8 cellular contexts compared by ENCODE assay signal in genomic region chr12:53005986-53006809, GRCh38. TPM values are rescaled to one million over a fixed set of nuclear protein-coding genes. Genes with fewer than 3 reads are reported as not detected.
DNase-seq lines count a peak whose midpoint lies in the region; ATAC-seq and TF ChIP-seq lines count a peak whose summit lies in the region.

EIF4B (plus strand) TSS chr12:53006456; CDS start chr12:53006484, 28 bp downstream.

- peak; percentile 91 for ATAC-seq in GM19438 (IDR thresholded peaks at IDR 0.05; ENCODE audit: low read depth, unreplicated experiment)
- ATAC-seq in HG03575 (IDR thresholded peaks at IDR 0.05; ENCODE audit: extremely low read depth, insufficient number of reproducible peaks, low FRiP score, unreplicated experiment): peak; percentile 40

- no peaks in the 10 kb centered on the region for H3K9me3 Mint-ChIP-seq in activated CD4-positive, alpha-beta memory T cell treated with anti-CD3 and anti-CD28 coated beads for 36 hours

- TF ChIP-seq CTCF in liver (IDR thresholded peaks at IDR 0.05; ENCODE audit: low read depth, low read length, missing input control): no peak

- H3K4me3 Mint-ChIP-seq in activated CD4-positive, alpha-beta memory T cell treated with anti-CD3 and anti-CD28 coated beads for 36 hours: peak within 1 kb of the TSS; percentile 98

- H3K36me3 Mint-ChIP-seq in activated CD4-positive, alpha-beta memory T cell treated with anti-CD3 and anti-CD28 coated beads for 36 hours: peaks cover 32% of the 10 kb centered on the region

- DNase-seq in CD1c-positive myeloid dendritic cell (ENCODE audit: extremely low spot score) (peak; percentile 100), NCI-H82 treated with DMSO at 0.1 percent for 48 hours (lab: John Stamatoyannopoulos, UW; ENCODE audit: unreplicated experiment) (peak; percentile 98), dermis microvascular lymphatic vessel endothelial cell (ENCODE audit: low read depth in 2 of 2) (peak; percentile 98 to 100)
- peak; percentile 100 for DNase-seq in activated CD4-positive, alpha-beta memory T cell treated with anti-CD3 and anti-CD28 coated beads for 36 hours
- DNase-seq in stimulated activated CD4-positive, alpha-beta T cell treated with anti-CD3 and anti-CD28 coated beads, Interleukin-4, amount 100 ng/mL, for 24 hours: peak; percentile 100

- no peaks in the 10 kb centered on the region for H3K9me3 ChIP-seq in liver (ENCODE audit: control insufficient read depth in 4 of 4, low read length in 3 of 4)

- POLR2A ChIA-PET in activated CD4-positive, alpha-beta memory T cell treated with anti-CD3 and anti-CD28 coated beads for 36 hours (lab: Charles Lee): interaction anchor here (0.6 to 2.3 kb wide), 6 partner anchors 29 to 339 kb away, joined by 3 to 6 read pairs (median 3); partner anchors contain the start of genes CSAD, SPRYD3 and ZNF740

- H3K36me3 ChIP-seq in liver (ENCODE audit: control insufficient read depth in 4 of 4, insufficient read depth in 3 of 4, low read depth in 1 of 4, low read length in 3 of 4): peaks cover 0 to 3% (median 0%) of the 10 kb centered on the region in 4 donors

- intact Hi-C loops in activated CD4-positive, alpha-beta memory T cell treated with anti-CD3 and anti-CD28 coated beads for 36 hours (cut with micrococcal nuclease): loop anchor here (1.0 to 5.0 kb wide), 4 partner anchors 41 to 495 kb away; partner anchors contain the start of genes AAAS and TARBP2

- H3K4me3 ChIP-seq in liver (ENCODE audit: low read depth in 1 of 3, low read length in 3 of 3): peak within 1 kb of the TSS; percentile 85 to 97 (median 93)

- CTCF ChIA-PET in activated CD4-positive, alpha-beta memory T cell treated with anti-CD3 and anti-CD28 coated beads for 36 hours (lab: Charles Lee): interaction anchor here (0.6 to 2.3 kb wide), 9 partner anchors 25 to 1109 kb away, joined by 3 to 10 read pairs (median 4); partner anchors contain the start of gene ATG101

- peak within 1 kb of the TSS; percentile 96 to 98 for H3K27ac ChIP-seq in liver (ENCODE audit: low read depth in 1 of 2, low read length in 2 of 2)

- no peaks in the 10 kb centered on the region for H3K27me3 Mint-ChIP-seq in activated CD4-positive, alpha-beta memory T cell treated with anti-CD3 and anti-CD28 coated beads for 36 hours

- H3K27ac Mint-ChIP-seq in activated CD4-positive, alpha-beta memory T cell treated with anti-CD3 and anti-CD28 coated beads for 36 hours: peak within 1 kb of the TSS; percentile 98

- H3K9ac ChIP-seq in liver (ENCODE audit: low read depth in 1 of 2, low read length in 2 of 2): peak within 1 kb of the TSS; percentile 70 to 94

- under 1% methylated on average over 64 of the region's 64 CpGs for WGBS in liver

- H3K27me3 ChIP-seq in liver (ENCODE audit: control insufficient read depth in 4 of 4, insufficient read depth in 4 of 4, low read length in 3 of 4): no peaks in the 10 kb centered on the region

- peaks cover 50% of the 10 kb centered on the region for H3K4me1 Mint-ChIP-seq in activated CD4-positive, alpha-beta memory T cell treated with anti-CD3 and anti-CD28 coated beads for 36 hours (ENCODE audit: low read depth)

- peaks cover 6 to 52% (median 48%) of the 10 kb centered on the region in 4 donors for H3K4me1 ChIP-seq in liver (ENCODE audit: control insufficient read depth in 4 of 4, insufficient read depth in 4 of 4, low read length in 3 of 4)

- TF ChIP-seq RAD21 in liver (IDR thresholded peaks at IDR 0.05): peak in 1 of 2 donors; percentile 11

TF ChIP-seq in liver, 16 proteins besides CTCF, POLR2A, EP300 and RAD21:
- no peak for TF ChIP-seq ATF3 (IDR thresholded peaks at IDR 0.05)
- TF ChIP-seq FOXA1 (IDR thresholded peaks at IDR 0.05): peak; percentile 53
- peak in 1 of 2 donors; percentile 40 for TF ChIP-seq EGR1 (IDR thresholded peaks at IDR 0.05; ENCODE audit: low read depth in 2 of 2)
- TF ChIP-seq RXRA (IDR thresholded peaks at IDR 0.05): peak; percentile 44 to 52
- peak in 1 of 2 donors; percentile 24 for TF ChIP-seq JUND (IDR thresholded peaks at IDR 0.05)
- TF ChIP-seq TAF1 (conservative IDR thresholded peaks at IDR 0.05): no peak
- no peak for TF ChIP-seq FOXA2 (IDR thresholded peaks at IDR 0.05)
- peak; percentile 74 for TF ChIP-seq REST (IDR thresholded peaks at IDR 0.05)
- TF ChIP-seq GABPA (IDR thresholded peaks at IDR 0.05 in 1 of 2, conservative IDR thresholded peaks at IDR 0.05 in 1 of 2): peak; percentile 54 to 87
- TF ChIP-seq NR2F2 (IDR thresholded peaks at IDR 0.05): no peak
- TF ChIP-seq ZBTB33 (IDR thresholded peaks at IDR 0.05): peak; percentile 82
- peak; percentile 89 for TF ChIP-seq SP1 (IDR thresholded peaks at IDR 0.05)
- no peak for TF ChIP-seq HNF4G (IDR thresholded peaks at IDR 0.05)
- peak; percentile 99 for TF ChIP-seq YY1 (IDR thresholded peaks at IDR 0.05)
- peak; percentile 89 for TF ChIP-seq MAX (IDR thresholded peaks at IDR 0.05)
- peak in 1 of 2 donors; percentile 31 for TF ChIP-seq HNF4A (conservative IDR thresholded peaks at IDR 0.05)

RNA-seq across cellular contexts. Expression of gene EIF4B, which starts in this region (rescaled TPM):
- 100 to 1,000 TPM; 686 to 718 TPM for total RNA-seq in activated CD4-positive, alpha-beta memory T cell treated with anti-CD3 and anti-CD28 coated beads for 36 hours
- 834 and 1,072 TPM in 2 replicates for total RNA-seq in dermis microvascular lymphatic vessel endothelial cell
- 100 to 1,000 TPM; 264 to 273 TPM for total RNA-seq in liver
- polyA plus RNA-seq in liver: 10 to 100 TPM; 32.1 to 73.2 TPM

Comparison
In these comparisons a context has a peak if more than half of its experiments do, and no peak if none do; other contexts are left out.
1. Peak in every context shown above with its lines: DNase-seq, ATAC-seq, H3K4me3 ChIP-seq and H3K27ac ChIP-seq.